8 cellular contexts compared by ENCODE assay signal in the genomic region with DNA sequence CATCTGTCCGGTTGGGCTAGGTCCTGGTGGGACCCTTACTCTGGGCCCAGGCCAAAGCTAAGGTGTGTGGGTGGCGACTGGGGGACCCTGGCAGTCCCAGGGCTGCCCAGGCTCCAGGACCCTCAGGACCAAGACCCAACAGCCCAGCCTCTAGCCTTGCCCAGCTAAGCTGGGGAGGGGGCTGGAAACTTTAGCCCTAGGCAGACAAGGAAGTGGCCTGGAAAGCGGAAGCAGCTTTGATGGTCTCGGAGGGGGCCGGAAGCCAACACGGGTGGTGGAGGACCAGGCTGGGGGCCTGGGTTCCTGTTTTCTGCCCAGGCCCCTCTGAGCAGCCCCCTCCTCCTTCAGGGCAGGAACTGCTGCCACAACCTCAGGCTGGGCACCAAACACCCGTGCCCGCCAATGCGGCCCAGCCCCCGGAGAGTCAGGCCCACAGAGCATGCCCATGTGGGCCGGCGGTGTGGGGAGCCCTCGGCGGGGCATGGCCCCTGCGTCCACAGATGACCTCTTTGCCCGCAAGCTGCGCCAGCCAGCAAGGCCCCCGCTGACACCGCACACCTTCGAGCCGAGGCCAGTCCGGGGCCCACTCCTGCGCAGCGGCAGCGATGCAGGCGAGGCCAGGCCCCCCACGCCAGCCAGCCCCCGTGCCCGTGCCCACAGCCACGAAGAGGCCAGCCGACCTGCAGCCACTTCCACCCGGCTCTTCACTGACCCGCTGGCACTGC. TPM values are rescaled to one million over a fixed set of nuclear protein-coding genes. Genes with fewer than 3 reads are reported as not detected.
DNase-seq lines count a peak whose midpoint lies in the region; ATAC-seq lines count a peak whose summit lies in the region.

No MANE protein-coding gene starts in this region.

- ATAC-seq in GM21737 (IDR thresholded peaks at IDR 0.05; ENCODE audit: unreplicated experiment) = peak; percentile 3
- ATAC-seq in stimulated activated effector memory CD8-positive, alpha-beta T cell treated with anti-CD3 and anti-CD28 coated beads, Interleukin-12 subunit alpha, Interleukin-12 subunit beta, amount 100 ng/mL, for 72 hours = peak; percentile 5

- H3K36me3 Mint-ChIP-seq in stimulated activated effector memory CD8-positive, alpha-beta T cell treated with anti-CD3 and anti-CD28 coated beads, Interleukin-12 subunit alpha, Interleukin-12 subunit beta, amount 100 ng/mL, for 72 hours = peaks cover 79% of the 10 kb centered on the region

- no peaks in the 10 kb centered on the region for H3K27me3 ChIP-seq in H7 (ENCODE audit: control insufficient read depth, insufficient read depth, low read length)

- peaks cover 62% of the 10 kb centered on the region for H3K4me1 Mint-ChIP-seq in stimulated activated effector memory CD8-positive, alpha-beta T cell treated with anti-CD3 and anti-CD28 coated beads, Interleukin-12 subunit alpha, Interleukin-12 subunit beta, amount 100 ng/mL, for 72 hours

- peaks cover 8% of the 10 kb centered on the region for H3K36me3 ChIP-seq in H7 (replicated peaks; ENCODE audit: control insufficient read depth, insufficient read depth, low read length)

- H3K4me3 Mint-ChIP-seq in stimulated activated effector memory CD8-positive, alpha-beta T cell treated with anti-CD3 and anti-CD28 coated beads, Interleukin-12 subunit alpha, Interleukin-12 subunit beta, amount 100 ng/mL, for 72 hours = peak overlapping the region; percentile 94

- DNase-seq in activated CD4-positive, CD25-positive, alpha-beta regulatory T cell treated with anti-CD3 and anti-CD28 coated beads, Interleukin-2, amount 50 U/mL, for 72 hours = peak; percentile 55
- peak; percentile 52 for DNase-seq in germinal center (ENCODE audit: low spot score)
- DNase-seq in stimulated activated effector memory CD8-positive, alpha-beta T cell treated with anti-CD3 and anti-CD28 coated beads, Interleukin-12 subunit alpha, Interleukin-12 subunit beta, amount 100 ng/mL, for 72 hours (ENCODE audit: low spot score in 2 of 2) = no peak
- no peak for DNase-seq in NCI-H1048 (lab: John Stamatoyannopoulos, UW)
- no peak for DNase-seq in H7
- DNase-seq in AG08396 (ENCODE audit: low spot score) = no peak
- DNase-seq in OCI-M1 (lab: John Stamatoyannopoulos, UW) = no peak

- no peaks in the 10 kb centered on the region for H3K9me3 Mint-ChIP-seq in stimulated activated effector memory CD8-positive, alpha-beta T cell treated with anti-CD3 and anti-CD28 coated beads, Interleukin-12 subunit alpha, Interleukin-12 subunit beta, amount 100 ng/mL, for 72 hours

- peak overlapping the region; percentile 96 for H3K27ac Mint-ChIP-seq in stimulated activated effector memory CD8-positive, alpha-beta T cell treated with anti-CD3 and anti-CD28 coated beads, Interleukin-12 subunit alpha, Interleukin-12 subunit beta, amount 100 ng/mL, for 72 hours

- H3K4me3 ChIP-seq in H7 (ENCODE audit: insufficient read depth, low read depth, low read length) = no peak overlapping the region

RNA-seq across cellular contexts. Expression of a gene that starts 2.7 kb away (rescaled TPM):
- 52.7 and 65.9 TPM in 2 replicates for total RNA-seq in H7 (2014; rRNA removed; shearing (Covaris generic))

RNA-seq across cellular contexts. Expression of a gene that starts 22.1 kb away (rescaled TPM):
- 17.7 and 28.4 TPM in 2 replicates for total RNA-seq in H7 (2014; rRNA removed; shearing (Covaris generic))

RNA-seq across cellular contexts. Expression of a gene that starts 25.1 kb away (rescaled TPM):
- total RNA-seq in H7 (2014; rRNA removed; shearing (Covaris generic)) = 21.7 and 25.9 TPM in 2 replicates

RNA-seq across cellular contexts. Expression of a gene that starts 26.6 kb away (rescaled TPM):
- total RNA-seq in H7 (2014; rRNA removed; shearing (Covaris generic)) = 30.1 and 33.2 TPM in 2 replicates

RNA-seq across cellular contexts. Expression of a gene that starts 45.0 kb away (rescaled TPM):
- total RNA-seq in H7 (2014; rRNA removed; shearing (Covaris generic)) = not detected in 2 replicates

Comparison
In these comparisons a context has a peak if more than half of its experiments do, and no peak if none do; other contexts are left out.
1. DNase-seq: peak in activated CD4-positive, CD25-positive, alpha-beta regulatory T cell treated with anti-CD3 and anti-CD28 coated beads, Interleukin-2, amount 50 U/mL, for 72 hours (single experiment) and germinal center (single experiment); none in stimulated activated effector memory CD8-positive, alpha-beta T cell treated with anti-CD3 and anti-CD28 coated beads, Interleukin-12 subunit alpha, Interleukin-12 subunit beta, amount 100 ng/mL, for 72 hours (0 of 2), NCI-H1048 (single experiment), H7 (single experiment), AG08396 (single experiment) and OCI-M1 (single experiment).